8 cellular contexts compared by ENCODE assay signal in genomic region chr5:109409061-109409843, GRCh38. TPM values are rescaled to one million over a fixed set of nuclear protein-coding genes. Genes with fewer than 3 reads are reported as not detected.
A peak's percentile ranks its signal among the peaks of the same experiment; 100 is the strongest.
DNase-seq lines count a peak whose midpoint lies in the region; ATAC-seq, FAIRE-seq and TF ChIP-seq lines count a peak whose summit lies in the region.

No MANE protein-coding gene starts in this region.

- H3K18ac ChIP-seq in H1 (ENCODE audit: extremely low read depth, low read length): peak overlapping the region; percentile 51

- DNase-seq in BJ (ENCODE audit: low read depth) (no peak), GM19239 (ENCODE audit: insufficient read length, low spot score) (peak; percentile 20), H1 (ENCODE audit: low read depth in 1 of 2, low spot score in 2 of 2) (peak in 1 of 2 experiments; percentile 70), midbrain (lab: John Stamatoyannopoulos, UW) (peak; percentile 36)
- DNase-seq in NK-92 treated with Interleukin-12 subunit alpha and Interleukin-12 subunit beta, amount 100 ng/mL, for 24 hours (lab: John Stamatoyannopoulos, UW): peak; percentile 87
- peak; percentile 52 to 72 (median 72) for DNase-seq in activated CD8-positive, alpha-beta memory T cell treated with anti-CD3 and anti-CD28 coated beads for 48 hours (ENCODE audit: low read depth in 2 of 3, low spot score in 2 of 3)
- DNase-seq in stimulated activated CD8-positive, alpha-beta memory T cell treated with anti-CD3 and anti-CD28 coated beads, Interleukin-15, amount 100 ng/mL, for 48 hours (ENCODE audit: low read depth in 2 of 2): peak; percentile 75

- H3K56ac ChIP-seq in H1 (replicated peaks; ENCODE audit: insufficient read length, low read depth, low read length): peak overlapping the region; percentile 98

- H3K79me1 ChIP-seq in H1 (ENCODE audit: low read depth, low read length): no peaks in the 10 kb centered on the region

- no peak overlapping the region; the same call in 1 of the 2 replicates for H2AFZ ChIP-seq in H1 (ENCODE audit: low read length)

- CTCF ChIA-PET in BJ (lab: Yijun Ruan, JAX): interaction anchor here (0.6 kb wide), 1 partner anchor 1137 kb away, joined by 3 read pairs; no protein-coding TSS in a partner anchor
- CTCF ChIA-PET in H1 (lab: Charles Lee; ENCODE audit: partially characterized antibody): no interaction called here

- peaks cover 0 to 2% of the 10 kb centered on the region in 2 experiments for H4K20me1 ChIP-seq in H1 (replicated peaks in 1 of 2; ENCODE audit: control insufficient read depth in 1 of 2, insufficient read depth in 2 of 2, low read length in 2 of 2)

- no peak overlapping the region for H2BK15ac ChIP-seq in H1 (ENCODE audit: low read length)

- H2BK120ac ChIP-seq in H1 (replicated peaks; ENCODE audit: low read depth, low read length): no peak overlapping the region

- TF ChIP-seq EP300 in H1 (IDR thresholded peaks at IDR 0.05; ENCODE audit: borderline replicate concordance in 1 of 2, low read depth in 2 of 2, low read length in 2 of 2): no peak

- FAIRE-seq in GM19239 (lab: Jason Lieb, UNC): peak; percentile 76
- no peak for FAIRE-seq in H1 (lab: Jason Lieb, UNC)

- no peaks in the 10 kb centered on the region for H3K27me3 ChIP-seq in BJ (ENCODE audit: control insufficient read depth, insufficient read depth, low read length)
- no peaks in the 10 kb centered on the region for H3K27me3 ChIP-seq in H1 (replicated peaks in 1 of 4; ENCODE audit: control insufficient read depth in 3 of 4, extremely low read depth in 1 of 4, insufficient read depth in 3 of 4, low read length in 3 of 4)

- no peak overlapping the region for H2BK12ac ChIP-seq in H1 (ENCODE audit: low read depth, low read length)

- POLR2A ChIA-PET in BJ (lab: Charles Lee): interaction anchor here (1.0 kb wide), 1 partner anchor 10 kb away, joined by 3 read pairs; no protein-coding TSS in a partner anchor
- POLR2A ChIA-PET in H1 (lab: Charles Lee; ENCODE audit: partially characterized antibody): interaction anchor here (0.7 to 1.7 kb wide), 7 partner anchors 10 to 681 kb away, joined by 3 to 8 read pairs (median 4); no protein-coding TSS in a partner anchor

- 1% methylated on average over 49 of the region's 50 CpGs; no CpG with 5 or more reads in 1 of the 2 experiments for WGBS in H1 (ENCODE audit: extremely low coverage in 1 of 2, insufficient coverage in 1 of 2, insufficient read length in 1 of 2, insufficient replicate concordance in 2 of 2, low coverage in 1 of 2, low lambda C conversion rate in 2 of 2, missing lambda C conversion rate in 1 of 2), 2 experiments

- no peak overlapping the region for H3K4ac ChIP-seq in H1 (replicated peaks; ENCODE audit: insufficient read length, low read depth, low read length)

- TF ChIP-seq CTCF in BJ (IDR thresholded peaks at IDR 0.05; ENCODE audit: insufficient read depth, low read depth, low read length): no peak
- TF ChIP-seq CTCF in H1 (IDR thresholded peaks at IDR 0.05; ENCODE audit: control extremely low read depth in 1 of 3, insufficient read depth in 1 of 3, low read depth in 1 of 3, low read length in 3 of 3): no peak

- H4K8ac ChIP-seq in H1 (ENCODE audit: extremely low read depth, insufficient read depth, low read length): peak overlapping the region; percentile 89

- no peak overlapping the region for H3K14ac ChIP-seq in H1 (ENCODE audit: insufficient read length)

- no peak overlapping the region for H4K91ac ChIP-seq in H1 (replicated peaks; ENCODE audit: insufficient read length, low read length)

- peaks cover 3 to 9% (median 7%) of the 10 kb centered on the region in 4 experiments for H3K4me1 ChIP-seq in H1 (replicated peaks in 1 of 4; ENCODE audit: control insufficient read depth in 3 of 4, insufficient read depth in 4 of 4, low read length in 3 of 4)

- H2BK20ac ChIP-seq in H1 (ENCODE audit: low read length): no peak overlapping the region

- ATAC-seq in HG03439 (IDR thresholded peaks at IDR 0.05; ENCODE audit: unreplicated experiment): peak; percentile 36

- H4K5ac ChIP-seq in H1 (ENCODE audit: insufficient read length, low read depth, low read length): peak overlapping the region; percentile 94

- peaks cover 4% of the 10 kb centered on the region; the same call in 1 of the 2 replicates for H3K23me2 ChIP-seq in H1 (ENCODE audit: low read depth, low read length)

- no peaks in the 10 kb centered on the region for H3K9me3 ChIP-seq in H1 (ENCODE audit: insufficient read depth in 2 of 2, low read depth in 1 of 2, low read length in 1 of 2)

- H3K4me3 ChIP-seq in BJ (ENCODE audit: low read depth, low read length) (peak overlapping the region; percentile 77), H1 (ENCODE audit: extremely low read depth in 1 of 4, insufficient read depth in 2 of 4, low read depth in 3 of 4, low read length in 4 of 4) (peak overlapping the region; percentile 56 to 91 (median 82))

- no peak overlapping the region for H2AK5ac ChIP-seq in H1 (ENCODE audit: low read depth, low read length)

- TF ChIP-seq POLR2A in H1 (IDR thresholded peaks at IDR 0.05; ENCODE audit: control extremely low read depth in 1 of 2, low read depth in 2 of 2, low read length in 2 of 2): no peak; a peak in 1 of 3 replicates

- peak overlapping the region; percentile 85 for H2BK5ac ChIP-seq in H1 (ENCODE audit: low read depth, low read length)

- peak overlapping the region; percentile 53 to 72 for H3K4me2 ChIP-seq in H1 (ENCODE audit: insufficient read depth in 1 of 2, low read depth in 2 of 2, low read length in 2 of 2)

- H3K79me2 ChIP-seq in H1 (ENCODE audit: control insufficient read depth in 1 of 2, insufficient read depth in 2 of 2, low read length in 2 of 2): peaks cover 0 to 48% of the 10 kb centered on the region in 2 experiments; a peak in 3 of 4 replicates

- peak in 1 of 2 experiments; percentile 1; a peak in 1 of 4 replicates for TF ChIP-seq RAD21 in H1 (IDR thresholded peaks at IDR 0.05 in 1 of 2, conservative IDR thresholded peaks at IDR 0.05 in 1 of 2; ENCODE audit: low read depth in 2 of 2, low read length in 2 of 2)

- H3K36me3 ChIP-seq in BJ (ENCODE audit: control insufficient read depth, insufficient read depth, low read length) (no peaks in the 10 kb centered on the region), H1 (ENCODE audit: control insufficient read depth in 2 of 4, insufficient read depth in 4 of 4, low read length in 3 of 4) (no peaks in the 10 kb centered on the region)

- peak overlapping the region; percentile 73 to 90 (median 77) for H3K9ac ChIP-seq in H1 (replicated peaks in 1 of 4; ENCODE audit: extremely low read depth in 1 of 4, low read depth in 3 of 4, low read length in 3 of 4)

- H3K23ac ChIP-seq in H1 (ENCODE audit: insufficient read length): no peak overlapping the region

- H3K27ac ChIP-seq in H1 (ENCODE audit: low read depth, low read length): peak overlapping the region; percentile 76

TF ChIP-seq in H1, 55 proteins besides CTCF, POLR2A, EP300 and RAD21 (continues in another document):
- TF ChIP-seq KDM1A (IDR thresholded peaks at IDR 0.05; ENCODE audit: borderline replicate concordance, low read length) (no peak), NANOG (IDR thresholded peaks at IDR 0.05; ENCODE audit: insufficient read depth, low read depth, low read length, poor library complexity, severe bottlenecking) (no peak), TEAD4 (IDR thresholded peaks at IDR 0.05; ENCODE audit: low read depth, low read length) (0 out of 2 replicates have a peak, but pooled peaks have one; percentile 1), HDAC2 (IDR thresholded peaks at IDR 0.05; ENCODE audit: borderline replicate concordance in 1 of 2, low read depth in 2 of 2, low read length in 2 of 2) (peak in 1 of 2 experiments; percentile 74; a peak in 1 of 4 replicates), GTF2F1 (IDR thresholded peaks at IDR 0.05; ENCODE audit: borderline replicate concordance, low read depth, low read length) (no peak), TAF7 (optimal IDR thresholded peaks at IDR 0.05; ENCODE audit: borderline replicate concordance, low read depth, low read length) (no peak), SIN3A (conservative IDR thresholded peaks at IDR 0.05 in 1 of 2, IDR thresholded peaks at IDR 0.05 in 1 of 2; ENCODE audit: low read depth in 1 of 2, low read length in 2 of 2) (peak; percentile 33 to 62; a peak in 1 of 4 replicates), PHF8 (conservative IDR thresholded peaks at IDR 0.05; ENCODE audit: low read depth, low read length) (peak; percentile 75), ASH2L (IDR thresholded peaks at IDR 0.05; ENCODE audit: low read length) (peak; percentile 90), POU5F1 (IDR thresholded peaks at IDR 0.05; ENCODE audit: low read depth, low read length) (no peak), RBBP5 (IDR thresholded peaks at IDR 0.05; ENCODE audit: borderline replicate concordance, low read depth, low read length) (peak; percentile 92; the same call in 1 of the 2 replicates), EGR1 (IDR thresholded peaks at IDR 0.05; ENCODE audit: borderline replicate concordance, low read depth, low read length) (no peak)

RNA-seq across cellular contexts. Expression of gene PJA2, which starts 0.5 kb away (rescaled TPM):
- 33.6 and 65.3 TPM in 2 replicates for polyA plus RNA-seq in BJ (2011; rRNA removed)
- polyA minus RNA-seq in BJ (2011; rRNA and poly(A)+ RNA removed): 37.5 and 39.5 TPM in 2 replicates
- 46.4 and 47.7 TPM in 2 replicates for total RNA-seq in H1 (2021; fragmentation: NEBNext Ultra II Directional; extraction: Animal tissue kit (Norgen Biotek cat#: 25700))
- 9.5 and 15.3 TPM in 2 replicates for polyA plus RNA-seq in H1 (2011; rRNA removed)
- polyA plus RNA-seq in H1 (2011; cell fraction: cytosol; rRNA removed): 23.3 TPM
- 8.0 TPM for polyA plus RNA-seq in H1 (2011; cell fraction: nucleus; rRNA removed)
- polyA plus RNA-seq in H1 (2012, experiment 1 of 2): 15.0 to 29.0 TPM (median 19.2 TPM) in 4 replicates
- 1.9 TPM for polyA plus RNA-seq in H1 (2012, experiment 2 of 2)
- polyA plus RNA-seq in H1 (2013, experiment 1 of 2): 24.5 TPM
- polyA plus RNA-seq in H1 (2013, experiment 2 of 2): 25.6 TPM
- 45.2 and 57.2 TPM in 2 replicates for polyA minus RNA-seq in H1 (2011; rRNA and poly(A)+ RNA removed)
- 24.1 TPM for polyA minus RNA-seq in H1 (2011; cell fraction: cytosol; rRNA and poly(A)+ RNA removed)
- 35.2 TPM for polyA minus RNA-seq in H1 (2011; cell fraction: nucleus; rRNA and poly(A)+ RNA removed)
